8 cellular contexts compared by ENCODE assay signal in genomic region chr21:43866659-43867331, GRCh38. TPM values are rescaled to one million over a fixed set of nuclear protein-coding genes. Genes with fewer than 3 reads are reported as not detected.
DNase-seq lines count a peak whose midpoint lies in the region; ATAC-seq and TF ChIP-seq lines count a peak whose summit lies in the region.

No MANE protein-coding gene starts in this region.

- no peaks in the 10 kb centered on the region for H3K27me3 Mint-ChIP-seq in T-helper 1 cell treated with Interleukin-12 subunit alpha and Interleukin-12 subunit beta and Interleukin-4 antibody, amounts not matched to agents 30 μg/mL and 1 μg/mL, for 36 hours (ENCODE audit: low read depth)
- no peaks in the 10 kb centered on the region for H3K27me3 Mint-ChIP-seq in mesothelial cell of epicardium (ENCODE audit: low read depth)

- TF ChIP-seq CTCF in cardiac fibroblast (IDR thresholded peaks at IDR 0.05; ENCODE audit: low read depth, low read length), result no peak
- no peak for TF ChIP-seq CTCF in mesothelial cell of epicardium (IDR thresholded peaks at IDR 0.05; ENCODE audit: unreplicated experiment)

- H3K27me3 ChIP-seq in subcutaneous abdominal adipose tissue (ENCODE audit: control insufficient read depth in 5 of 5, insufficient read depth in 4 of 5, low read length in 5 of 5), result no peaks in the 10 kb centered on the region

- H3K9me3 Mint-ChIP-seq in T-helper 1 cell treated with Interleukin-12 subunit alpha and Interleukin-12 subunit beta and Interleukin-4 antibody, amounts not matched to agents 30 μg/mL and 1 μg/mL, for 36 hours, result no peaks in the 10 kb centered on the region
- peaks cover 7% of the 10 kb centered on the region for H3K9me3 Mint-ChIP-seq in mesothelial cell of epicardium

- H3K4me3 ChIP-seq in cardiac fibroblast (replicated peaks in 1 of 2; ENCODE audit: low read depth in 2 of 2, low read length in 2 of 2), result peak overlapping the region; percentile 50 to 63
- H3K4me3 ChIP-seq in subcutaneous abdominal adipose tissue (ENCODE audit: low read depth in 1 of 5, low read length in 5 of 5), result peak overlapping the region; percentile 57 to 74 (median 66)

- peak overlapping the region; percentile 1 to 39 (median 16) for H3K9ac ChIP-seq in subcutaneous abdominal adipose tissue (ENCODE audit: low read length in 5 of 5)

- H3K9me3 ChIP-seq in subcutaneous abdominal adipose tissue (ENCODE audit: control insufficient read depth in 5 of 5, low read length in 5 of 5), result no peaks in the 10 kb centered on the region

- H3K27ac Mint-ChIP-seq in T-helper 1 cell treated with Interleukin-12 subunit alpha and Interleukin-12 subunit beta and Interleukin-4 antibody, amounts not matched to agents 30 μg/mL and 1 μg/mL, for 36 hours, result peak overlapping the region; percentile 89
- peak overlapping the region; percentile 94 for H3K27ac Mint-ChIP-seq in mesothelial cell of epicardium

- H3K4me1 Mint-ChIP-seq in T-helper 1 cell treated with Interleukin-12 subunit alpha and Interleukin-12 subunit beta and Interleukin-4 antibody, amounts not matched to agents 30 μg/mL and 1 μg/mL, for 36 hours (ENCODE audit: low read depth), result peaks cover 44% of the 10 kb centered on the region
- peaks cover 32% of the 10 kb centered on the region for H3K4me1 Mint-ChIP-seq in mesothelial cell of epicardium

- H3K4me3 Mint-ChIP-seq in T-helper 1 cell treated with Interleukin-12 subunit alpha and Interleukin-12 subunit beta and Interleukin-4 antibody, amounts not matched to agents 30 μg/mL and 1 μg/mL, for 36 hours, result peak overlapping the region; percentile 89
- peak overlapping the region; percentile 71 for H3K4me3 Mint-ChIP-seq in mesothelial cell of epicardium

- intact Hi-C loops in head of caudate nucleus (cut with DNase I), result loop anchor here (5.0 kb wide), 1 partner anchor 56 kb away; no protein-coding TSS in a partner anchor

- DNase-seq in cardiac fibroblast (ENCODE audit: low read depth in 2 of 2), result peak in 1 of 2 donors; percentile 9
- DNase-seq in mesothelial cell of epicardium (ENCODE audit: low spot score in 2 of 2, unreplicated experiment in 2 of 2), result no peak
- DNase-seq in head of caudate nucleus, result no peak
- no peak for DNase-seq in NCI-H2081 treated with DMSO at 0.1 percent for 48 hours (lab: John Stamatoyannopoulos, UW)

- H3K36me3 Mint-ChIP-seq in T-helper 1 cell treated with Interleukin-12 subunit alpha and Interleukin-12 subunit beta and Interleukin-4 antibody, amounts not matched to agents 30 μg/mL and 1 μg/mL, for 36 hours (ENCODE audit: low read depth), result peaks cover 37% of the 10 kb centered on the region
- peaks cover 16% of the 10 kb centered on the region for H3K36me3 Mint-ChIP-seq in mesothelial cell of epicardium

- H3K4me1 ChIP-seq in subcutaneous abdominal adipose tissue (ENCODE audit: control insufficient read depth in 5 of 5, insufficient read depth in 5 of 5, low read length in 5 of 5), result peaks cover 3 to 21% (median 16%) of the 10 kb centered on the region in 5 donors

- peak overlapping the region; percentile 60 for H3K27ac ChIP-seq in subcutaneous abdominal adipose tissue (ENCODE audit: low read depth, low read length)

- peaks cover 0 to 8% (median 0%) of the 10 kb centered on the region in 5 donors for H3K36me3 ChIP-seq in subcutaneous abdominal adipose tissue (ENCODE audit: control insufficient read depth in 5 of 5, insufficient read depth in 5 of 5, low read length in 5 of 5)

- ATAC-seq in GM19463 (IDR thresholded peaks at IDR 0.05; ENCODE audit: unreplicated experiment), result peak; percentile 52
- no peak for ATAC-seq in GM18502 (IDR thresholded peaks at IDR 0.05; ENCODE audit: poor library complexity, unreplicated experiment)

RNA-seq across cellular contexts. Expression of gene AGPAT3, which starts 1.8 kb away (rescaled TPM):
- total RNA-seq in mesothelial cell of epicardium, result 69.6 to 71.0 TPM (median 71.0 TPM) in 3 replicates
